In genomic region chr5:123344819-123345426, GRCh38 we compare ENCODE assay signal across 8 cellular contexts.
A peak's percentile ranks its signal among the peaks of the same experiment; 100 is the strongest.
DNase-seq lines count a peak whose midpoint lies in the region; ATAC-seq, FAIRE-seq and TF ChIP-seq lines count a peak whose summit lies in the region.

No MANE protein-coding gene starts in this region.

- no peaks in the 10 kb centered on the region for H4K20me1 ChIP-seq in keratinocyte (ENCODE audit: control insufficient read depth, extremely low read depth, insufficient read depth, low read length)

- DNase-seq in LNCaP clone FGC (ENCODE audit: low read depth) (no peak), amniotic epithelial cell (ENCODE audit: low read depth) (peak; percentile 43), keratinocyte (ENCODE audit: low read depth, low spot score) (no peak), germinal center (ENCODE audit: low spot score) (no peak)
- DNase-seq in CD8-positive, alpha-beta T cell, result no peak

- H3K9ac ChIP-seq in keratinocyte (ENCODE audit: control insufficient read depth, extremely low read depth, insufficient read depth, low read length), result no peak overlapping the region

- no peaks in the 10 kb centered on the region for H3K9me1 ChIP-seq in keratinocyte (ENCODE audit: control insufficient read depth, extremely low read depth, insufficient read depth, low read length)

- no peaks in the 10 kb centered on the region for H3K4me1 ChIP-seq in keratinocyte (ENCODE audit: control insufficient read depth, extremely low read depth, insufficient read depth, low read length)
- no peaks in the 10 kb centered on the region for H3K4me1 ChIP-seq in CD8-positive, alpha-beta T cell (ENCODE audit: insufficient read depth, low read length)

- H3K27me3 ChIP-seq in keratinocyte (ENCODE audit: control insufficient read depth, extremely low read depth, insufficient read depth, low read length), result no peaks in the 10 kb centered on the region
- no peaks in the 10 kb centered on the region for H3K27me3 ChIP-seq in CD8-positive, alpha-beta T cell (ENCODE audit: insufficient read depth, low read length)

- CTCF ChIA-PET in CD8-positive, alpha-beta T cell (lab: Charles Lee), result interaction anchor here (1.2 kb wide), 1 partner anchor 82 kb away, joined by 3 read pairs; no protein-coding TSS in a partner anchor

- no peaks in the 10 kb centered on the region for H3K9me3 ChIP-seq in keratinocyte (ENCODE audit: control insufficient read depth, low read depth, low read length)
- no peaks in the 10 kb centered on the region for H3K9me3 ChIP-seq in CD8-positive, alpha-beta T cell (ENCODE audit: low read length)

- dilution Hi-C loops in keratinocyte (cut with MboI; ENCODE audit: extremely low pct_ligation_motif_present, low sequenced_read_pairs), result no loop called here

- H3K79me2 ChIP-seq in keratinocyte (ENCODE audit: control insufficient read depth, insufficient read depth, low read length), result no peaks in the 10 kb centered on the region

- H3K27ac ChIP-seq in keratinocyte (ENCODE audit: control insufficient read depth, insufficient read depth, low read length), result no peak overlapping the region
- no peak overlapping the region for H3K27ac ChIP-seq in CD8-positive, alpha-beta T cell (ENCODE audit: low read depth, low read length)

- no peaks in the 10 kb centered on the region for H3K27me3 Mint-ChIP-seq in CD8-positive, alpha-beta T cell (ENCODE audit: low read depth)

- ATAC-seq in HG03108 (IDR thresholded peaks at IDR 0.05; ENCODE audit: unreplicated experiment) (no peak), GM18502 (IDR thresholded peaks at IDR 0.05; ENCODE audit: poor library complexity, unreplicated experiment) (no peak)
- ATAC-seq in CD8-positive, alpha-beta T cell, result no peak

- H3K4me1 Mint-ChIP-seq in CD8-positive, alpha-beta T cell (ENCODE audit: low read depth), result no peaks in the 10 kb centered on the region

- H2AFZ ChIP-seq in keratinocyte (ENCODE audit: control insufficient read depth, low read length), result no peak overlapping the region

- POLR2A ChIA-PET in CD8-positive, alpha-beta T cell (lab: Charles Lee), result no interaction called here

- H3K4me2 ChIP-seq in keratinocyte (ENCODE audit: control insufficient read depth, extremely low read depth, insufficient read depth, low read depth, low read length), result no peak overlapping the region

- H3K27ac Mint-ChIP-seq in CD8-positive, alpha-beta T cell, result no peak overlapping the region

- H3K4me3 Mint-ChIP-seq in CD8-positive, alpha-beta T cell, result no peak overlapping the region

- H3K36me3 Mint-ChIP-seq in CD8-positive, alpha-beta T cell, result peaks cover 45% of the 10 kb centered on the region

- no peaks in the 10 kb centered on the region for H3K9me3 Mint-ChIP-seq in CD8-positive, alpha-beta T cell

- TF ChIP-seq CTCF in LNCaP clone FGC (IDR thresholded peaks at IDR 0.05; ENCODE audit: control insufficient read depth, extremely low read depth, insufficient read depth) (peak; percentile 78), keratinocyte (optimal IDR thresholded peaks at IDR 0.05 in 1 of 3, IDR thresholded peaks at IDR 0.05 in 1 of 3, conservative IDR thresholded peaks at IDR 0.05 in 1 of 3; ENCODE audit: extremely low read depth in 1 of 3, insufficient read depth in 2 of 3, low read length in 3 of 3) (peak; percentile 33 to 61 (median 50))
- TF ChIP-seq CTCF in CD8-positive, alpha-beta T cell (IDR thresholded peaks at IDR 0.05), result no peak

- FAIRE-seq in G401.6 (lab: Jason Lieb, UNC), result peak; percentile 92
- FAIRE-seq in keratinocyte (lab: Jason Lieb, UNC), result no peak

- H3K4me3 ChIP-seq in LNCaP clone FGC (ENCODE audit: low read depth, low read length), result no peak overlapping the region
- no peak overlapping the region for H3K4me3 ChIP-seq in keratinocyte (ENCODE audit: control insufficient read depth in 2 of 3, extremely low read depth in 1 of 3, insufficient read depth in 2 of 3, low read depth in 1 of 3, low read length in 3 of 3)
- no peak overlapping the region for H3K4me3 ChIP-seq in CD8-positive, alpha-beta T cell (ENCODE audit: low read depth, low read length)

- peaks cover 4% of the 10 kb centered on the region in 2 experiments for H3K36me3 ChIP-seq in keratinocyte (ENCODE audit: control insufficient read depth in 2 of 2, extremely low read depth in 1 of 2, insufficient read depth in 2 of 2, low read length in 2 of 2)
- peaks cover 3% of the 10 kb centered on the region for H3K36me3 ChIP-seq in CD8-positive, alpha-beta T cell (ENCODE audit: insufficient read depth, low read length)

- intact Hi-C loops in CD8-positive, alpha-beta T cell (cut with DNase I, micrococcal nuclease), result loop anchor here in 1 of 2 experiments (10.0 kb wide), 1 partner anchor 1150 kb away; no protein-coding TSS in a partner anchor
